Comparison of ENCODE assay signal across 8 cellular contexts in the genomic region with DNA sequence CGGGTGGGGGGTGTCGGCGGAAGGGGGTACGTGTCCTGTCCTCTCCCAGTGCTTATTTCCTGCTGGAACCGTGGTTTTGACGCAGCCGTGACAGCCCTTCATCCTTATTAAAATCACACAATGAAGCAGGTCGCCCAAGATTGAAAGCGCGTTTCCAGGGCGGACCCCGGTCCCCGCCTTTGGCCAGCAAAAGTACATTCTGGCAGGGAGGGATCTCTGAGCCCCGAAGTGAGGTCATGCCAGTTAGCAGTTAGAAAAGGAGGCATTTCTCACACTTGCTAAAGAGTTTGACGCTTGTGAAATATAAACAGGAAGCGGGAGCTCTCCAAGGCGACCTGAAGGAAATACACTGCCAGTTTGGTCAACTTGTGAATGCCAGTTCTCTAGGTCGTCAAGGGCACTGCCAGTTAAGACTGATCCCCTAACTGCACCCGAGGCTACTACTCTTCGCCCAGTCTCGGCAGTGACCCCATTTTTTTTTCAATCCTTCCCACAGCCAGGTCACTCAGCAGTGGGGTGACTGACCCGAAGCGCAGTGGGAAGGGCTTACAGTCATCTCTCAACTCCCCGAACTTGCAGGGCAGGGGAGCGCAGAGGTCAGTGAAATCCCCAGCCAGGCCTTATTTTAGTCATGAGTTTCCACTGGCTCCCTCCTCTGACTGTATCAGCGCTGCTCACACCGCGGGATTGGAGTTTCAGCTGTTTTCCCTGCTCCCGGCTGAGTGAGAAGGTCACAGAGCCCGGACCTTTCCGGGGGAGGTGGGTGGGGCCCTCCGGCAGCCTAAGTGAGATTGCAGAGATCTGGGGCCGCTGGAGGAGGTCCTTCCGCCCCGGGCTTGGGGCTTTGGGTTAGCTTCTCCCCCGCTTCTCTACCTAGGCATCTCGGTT. TPM values are rescaled to one million over a fixed set of nuclear protein-coding genes. Genes with fewer than 3 reads are reported as not detected.
A peak's percentile ranks its signal among the peaks of the same experiment; 100 is the strongest.
DNase-seq lines count a peak whose midpoint lies in the region; ATAC-seq and TF ChIP-seq lines count a peak whose summit lies in the region.

No MANE protein-coding gene starts in this region.

- H3K36me3 ChIP-seq in SJCRH30 (no peaks in the 10 kb centered on the region), adipocyte (ENCODE audit: control insufficient read depth, insufficient read depth, low read length, severe bottlenecking) (peaks cover 3% of the 10 kb centered on the region), heart right ventricle (peaks cover 0 to 18% (median 10%) of the 10 kb centered on the region in 9 donors), aorta (ENCODE audit: control insufficient read depth in 1 of 2, insufficient read depth in 2 of 2, low read length in 1 of 2) (no peaks in the 10 kb centered on the region)

- H3K4me3 ChIP-seq in AG09309 (ENCODE audit: control insufficient read depth, low read depth, low read length), result peak overlapping the region; percentile 32
- H3K4me3 ChIP-seq in SJCRH30, result peak overlapping the region; percentile 67
- H3K4me3 ChIP-seq in adipocyte (ENCODE audit: low read length), result peak overlapping the region; percentile 77
- peak overlapping the region; percentile 47 to 98 (median 86) for H3K4me3 ChIP-seq in heart right ventricle
- peak overlapping the region in 1 of 2 donors; percentile 42 for H3K4me3 ChIP-seq in aorta (ENCODE audit: low read length in 2 of 2)

- peak; percentile 28 for TF ChIP-seq CTCF in AG09309 (IDR thresholded peaks at IDR 0.05; ENCODE audit: control insufficient read depth, insufficient read depth, low read depth, low read length, missing control alignments)
- peak in 6 of 9 donors; percentile 12 to 49 (median 30) for TF ChIP-seq CTCF in heart right ventricle (IDR thresholded peaks at IDR 0.05)

- no peak for DNase-seq in AG09309 (ENCODE audit: low read depth)
- DNase-seq in SJCRH30, result peak; percentile 84 to 88
- peak; percentile 86 for DNase-seq in adipocyte (ENCODE audit: low read depth)
- DNase-seq in heart right ventricle, result peak; percentile 88 to 96
- DNase-seq in posterior cingulate gyrus, result peak in 6 of 10 donors; percentile 27 to 90 (median 44)
- DNase-seq in aorta, result peak; percentile 92 to 94

- WGBS in heart right ventricle, 2 donors, result 15 to 20% methylated on average over 37 of the region's 37 CpGs
- 33 to 34% methylated on average over 37 of the region's 37 CpGs for WGBS in aorta, 2 donors

- intact Hi-C loops in heart right ventricle (cut with DNase I), result loop anchor here in 9 of 10 donors (1.0 to 10.0 kb wide), 11 partner anchors 49 to 265 kb away; partner anchors contain the start of gene EDEM1 (in 1 of the 9)
- intact Hi-C loops in posterior cingulate gyrus (cut with DNase I), result loop anchor here (5.0 kb wide), 1 partner anchor 255 kb away; no protein-coding TSS in a partner anchor
- intact Hi-C loops in aorta (cut with DNase I), result loop anchor here (5.0 kb wide), 4 partner anchors 75 to 255 kb away; no protein-coding TSS in a partner anchor

- H3K9me3 ChIP-seq in SJCRH30 (replicated peaks), result no peaks in the 10 kb centered on the region
- no peaks in the 10 kb centered on the region for H3K9me3 ChIP-seq in adipocyte (ENCODE audit: control insufficient read depth, low read length)
- H3K9me3 ChIP-seq in heart right ventricle, result no peaks in the 10 kb centered on the region
- no peaks in the 10 kb centered on the region for H3K9me3 ChIP-seq in aorta (ENCODE audit: control insufficient read depth, low read length)

- peak overlapping the region; percentile 79 for H3K27ac ChIP-seq in SJCRH30
- H3K27ac ChIP-seq in heart right ventricle, result peak overlapping the region; percentile 97 to 100 (median 100)
- peak overlapping the region; percentile 72 to 98 for H3K27ac ChIP-seq in aorta (ENCODE audit: low read depth in 1 of 2, low read length in 2 of 2)

- H3K4me1 ChIP-seq in SJCRH30, result peaks cover 9% of the 10 kb centered on the region
- peaks cover 31% of the 10 kb centered on the region for H3K4me1 ChIP-seq in adipocyte (ENCODE audit: control insufficient read depth, insufficient read depth, low read length)
- H3K4me1 ChIP-seq in heart right ventricle, result peaks cover 0 to 36% (median 23%) of the 10 kb centered on the region in 9 donors
- no peaks in the 10 kb centered on the region for H3K4me1 ChIP-seq in aorta (ENCODE audit: control insufficient read depth in 1 of 2, insufficient read depth in 2 of 2, low read length in 2 of 2)

- H3K9ac ChIP-seq in adipocyte (ENCODE audit: low read length), result peak overlapping the region; percentile 86

- no peaks in the 10 kb centered on the region for H3K27me3 ChIP-seq in SJCRH30
- H3K27me3 ChIP-seq in adipocyte (replicated peaks; ENCODE audit: control insufficient read depth, insufficient read depth, low read length), result no peaks in the 10 kb centered on the region
- no peaks in the 10 kb centered on the region for H3K27me3 ChIP-seq in heart right ventricle
- H3K27me3 ChIP-seq in aorta (ENCODE audit: control insufficient read depth in 1 of 2, insufficient read depth in 2 of 2, low read length in 1 of 2), result no peaks in the 10 kb centered on the region

- ATAC-seq in GM19043 (IDR thresholded peaks at IDR 0.05; ENCODE audit: low read depth, unreplicated experiment), result peak; percentile 35
- peak; percentile 42 for ATAC-seq in HG03196 (IDR thresholded peaks at IDR 0.05; ENCODE audit: unreplicated experiment)
- ATAC-seq in heart right ventricle, result peak; percentile 43 to 68 (median 55)
- ATAC-seq in aorta (ENCODE audit: low FRiP score), result peak; percentile 61

RNA-seq across cellular contexts. Expression of gene BHLHE40, which starts 2.0 kb away (rescaled TPM):
- total RNA-seq in SJCRH30 (2014; rRNA removed; shearing (Covaris generic)), result 6.3 and 10.8 TPM in 2 replicates
- total RNA-seq in heart right ventricle (100 to 1,000 TPM in 1 of 10 donors, 10 to 100 TPM in 9; 14.2 to 209 (median 54.9) TPM), aorta (100 to 1,000 TPM in 1 of 2 donors, 10 to 100 TPM in 1; 90.1 to 181 TPM)
- polyA plus RNA-seq in heart right ventricle (10 to 100 TPM; 10.0 to 10.7 TPM), aorta (10 to 100 TPM; 15.2 to 35.6 TPM)
